In the genomic region with DNA sequence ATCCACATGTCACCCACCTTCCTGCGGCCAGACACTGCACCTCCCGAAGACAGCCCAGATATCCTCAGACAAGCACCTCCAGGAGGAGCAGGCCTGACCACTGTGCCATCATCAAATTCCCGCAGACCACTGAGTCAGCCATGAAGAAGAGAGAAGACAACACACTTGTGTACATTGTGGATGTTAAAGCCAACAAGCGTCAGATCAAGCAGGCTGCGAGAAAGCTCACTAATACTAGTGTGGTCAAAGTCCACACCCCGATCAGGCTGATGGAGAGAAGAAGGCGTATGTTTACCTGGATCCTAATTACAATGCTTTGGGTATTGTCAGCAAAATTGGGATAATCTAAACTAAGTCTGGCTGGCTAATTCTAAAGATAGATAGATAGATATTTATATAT, we compare ENCODE assay signal across 7 cellular contexts. TPM values are rescaled to one million over a fixed set of nuclear protein-coding genes. Genes with fewer than 3 reads are reported as not detected.
"Had no signal": no experiment of that assay in that cellular context is flagged by ENCODE, and none has a peak within 500 bp of the region (broad histone marks: within the 10 kb centered on the region; RNA-seq: fewer than 3 reads in every experiment).

No MANE protein-coding gene starts in this region.

- H3K36me3 Mint-ChIP-seq: IgD-negative memory B cell had no signal

- H3K9me3 Mint-ChIP-seq: H9, IgD-negative memory B cell had no signal

- H3K27ac Mint-ChIP-seq: IgD-negative memory B cell had no signal

- DNase-seq: GM23248, H9, HCEC 1CT, KBM-7 had no signal

- H3K27me3 Mint-ChIP-seq: IgD-negative memory B cell had no signal

- H3K9ac ChIP-seq: GM23248 had no signal

- H2AFZ ChIP-seq: GM23248 had no signal

- H3K4me1 Mint-ChIP-seq: IgD-negative memory B cell had no signal

- H3K27ac ChIP-seq: GM23248 had no signal

- H3K4me3 ChIP-seq: GM23248 had no signal

- H3K4me3 Mint-ChIP-seq: H9, IgD-negative memory B cell had no signal

RNA-seq across cellular contexts. Expression of a gene that starts 41.4 kb away (rescaled TPM):
- total RNA-seq: GM23248, H1, H9, HT-29 had no signal
- polyA plus RNA-seq: GM23248, H1, IgD-negative memory B cell had no signal
